Comparison of ENCODE assay signal across 18 cellular contexts in the genomic region with DNA sequence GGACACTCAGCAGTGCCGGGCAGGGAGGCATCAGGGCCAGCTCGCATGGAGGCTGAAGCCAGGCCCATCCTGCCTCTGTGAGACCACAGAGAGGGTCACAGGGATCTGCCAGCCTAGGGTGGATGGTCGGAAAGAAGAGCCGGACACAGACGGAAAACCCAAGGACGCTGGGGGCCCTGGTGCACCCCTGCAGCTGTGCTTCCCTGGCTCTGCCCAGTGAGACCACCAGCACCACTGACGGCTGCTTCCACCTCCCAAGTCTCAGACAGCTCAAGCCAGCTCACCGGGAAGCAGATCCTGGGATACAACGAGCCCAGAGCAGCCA. TPM values are rescaled to one million over a fixed set of nuclear protein-coding genes. Genes with fewer than 3 reads are reported as not detected.
DNase-seq lines count a peak whose midpoint lies in the region; ATAC-seq and TF ChIP-seq lines count a peak whose summit lies in the region.
"Had no signal": no experiment of that assay in that cellular context is flagged by ENCODE, and none has a peak within 500 bp of the region (broad histone marks: within the 10 kb centered on the region; RNA-seq: fewer than 3 reads in every experiment).

No MANE protein-coding gene starts in this region.

- peaks cover 21% of the 10 kb centered on the region for H3F3A ChIP-seq in neural progenitor cell (ENCODE audit: low read depth)

- no peak overlapping the region for H3K4me3 ChIP-seq in endodermal cell (ENCODE audit: low read length)
- no peak overlapping the region for H3K4me3 ChIP-seq in neural progenitor cell
- no peak overlapping the region for H3K4me3 ChIP-seq in upper lobe of right lung

- H3K9ac ChIP-seq in endodermal cell (ENCODE audit: extremely low read depth, low read length, poor library complexity, severe bottlenecking) = no peak overlapping the region
- no peak overlapping the region for H3K9ac ChIP-seq in neural progenitor cell

- H3K4me1 ChIP-seq in endodermal cell (ENCODE audit: control insufficient read depth, insufficient read depth, low read length) = no peaks in the 10 kb centered on the region
- peaks cover 35% of the 10 kb centered on the region for H3K4me1 ChIP-seq in neural progenitor cell
- no peaks in the 10 kb centered on the region for H3K4me1 ChIP-seq in upper lobe of right lung
- H3K4me1 ChIP-seq: BE2C had no signal

- DNase-seq in endodermal cell (peak; percentile 40), neural progenitor cell (ENCODE audit: low spot score) (no peak), upper lobe of right lung (peak; percentile 41), Right ventricle myocardium inferior (ENCODE audit: missing footprints) (no peak), DMS53 treated with DMSO at 0.1 percent for 48 hours (lab: John Stamatoyannopoulos, UW; ENCODE audit: unreplicated experiment) (no peak)
- DNase-seq: ACHN; BE2C; C1 segment of cervical spinal cord; CD4-positive, CD25-positive, alpha-beta regulatory T cell; COR-L47; DMS 273 treated with DMSO at 0.1 percent for 48 hours; DMS79; GDM1; HCEC 1CT had no signal

- no peak overlapping the region for H3K4me3 Mint-ChIP-seq in brain
- H3K4me3 Mint-ChIP-seq in endodermal cell = no peak overlapping the region
- H3K4me3 Mint-ChIP-seq in neural progenitor cell = no peak overlapping the region
- H3K4me3 Mint-ChIP-seq: CD4-positive, CD25-positive, alpha-beta regulatory T cell; CD8-positive, alpha-beta memory T cell had no signal

- ATAC-seq in upper lobe of right lung (no peak), GM21529 (IDR thresholded peaks at IDR 0.05; ENCODE audit: unreplicated experiment) (no peak), Right ventricle myocardium inferior (no peak)

- no peaks in the 10 kb centered on the region for H4K20me1 ChIP-seq in neural progenitor cell (ENCODE audit: low read depth)

- H3K9me3 ChIP-seq in endodermal cell (ENCODE audit: control insufficient read depth, low read length) (no peaks in the 10 kb centered on the region), neural progenitor cell (ENCODE audit: low read depth) (no peaks in the 10 kb centered on the region), upper lobe of right lung (no peaks in the 10 kb centered on the region)
- H3K9me3 ChIP-seq: BE2C had no signal

- no peaks in the 10 kb centered on the region for H3K27me3 ChIP-seq in endodermal cell (ENCODE audit: control insufficient read depth, insufficient read depth, low read length, poor library complexity, severe bottlenecking)
- H3K27me3 ChIP-seq in neural progenitor cell = no peaks in the 10 kb centered on the region
- H3K27me3 ChIP-seq in upper lobe of right lung = no peaks in the 10 kb centered on the region
- H3K27me3 ChIP-seq: BE2C had no signal

- H3K36me3 Mint-ChIP-seq in brain = no peaks in the 10 kb centered on the region
- no peaks in the 10 kb centered on the region for H3K36me3 Mint-ChIP-seq in endodermal cell (ENCODE audit: low read depth)
- no peaks in the 10 kb centered on the region for H3K36me3 Mint-ChIP-seq in neural progenitor cell
- H3K36me3 Mint-ChIP-seq: CD4-positive, CD25-positive, alpha-beta regulatory T cell; CD8-positive, alpha-beta memory T cell had no signal

- 90 to 95% methylated on average over 4 to 9 of the region's 9 CpGs for WGBS in endodermal cell (ENCODE audit: insufficient coverage in 1 of 2, insufficient read length in 1 of 2), 2 experiments

- H3K36me3 ChIP-seq in endodermal cell (ENCODE audit: control insufficient read depth, insufficient read depth, low read length) (no peaks in the 10 kb centered on the region), neural progenitor cell (no peaks in the 10 kb centered on the region), upper lobe of right lung (no peaks in the 10 kb centered on the region)
- H3K36me3 ChIP-seq: BE2C had no signal

- H3K4me1 Mint-ChIP-seq in brain = peaks cover 65% of the 10 kb centered on the region
- no peaks in the 10 kb centered on the region for H3K4me1 Mint-ChIP-seq in endodermal cell
- peaks cover 27% of the 10 kb centered on the region for H3K4me1 Mint-ChIP-seq in neural progenitor cell
- H3K4me1 Mint-ChIP-seq: CD4-positive, CD25-positive, alpha-beta regulatory T cell; CD8-positive, alpha-beta memory T cell had no signal

- H3K79me2 ChIP-seq in neural progenitor cell (ENCODE audit: low read depth) = no peaks in the 10 kb centered on the region

- no peak overlapping the region for H2AFZ ChIP-seq in neural progenitor cell (replicated peaks)

- TF ChIP-seq CTCF in brain (conservative IDR thresholded peaks at IDR 0.05) (no peak), endodermal cell (conservative IDR thresholded peaks at IDR 0.05) (no peak), neural progenitor cell (IDR thresholded peaks at IDR 0.05) (no peak), upper lobe of right lung (IDR thresholded peaks at IDR 0.05) (no peak)

- peak overlapping the region; percentile 62 for H3K4me2 ChIP-seq in neural progenitor cell

- H3K9me3 Mint-ChIP-seq in brain = peaks cover 0 to 3% (median 0%) of the 10 kb centered on the region in 5 experiments
- no peaks in the 10 kb centered on the region for H3K9me3 Mint-ChIP-seq in endodermal cell
- no peaks in the 10 kb centered on the region for H3K9me3 Mint-ChIP-seq in neural progenitor cell
- H3K9me3 Mint-ChIP-seq: CD8-positive, alpha-beta memory T cell had no signal

- H3K27ac ChIP-seq in endodermal cell (ENCODE audit: low read depth, low read length) (no peak overlapping the region), neural progenitor cell (no peak overlapping the region), upper lobe of right lung (no peak overlapping the region)

- H3K27ac Mint-ChIP-seq in brain (peak overlapping the region in 3 of 5 experiments; percentile 19 to 76 (median 48)), endodermal cell (peak overlapping the region; percentile 12), neural progenitor cell (peak overlapping the region; percentile 34)
- H3K27ac Mint-ChIP-seq: CD8-positive, alpha-beta memory T cell had no signal

- intact Hi-C loops in upper lobe of right lung (cut with DNase I) (no loop called here), Right ventricle myocardium inferior (cut with DNase I) (no loop called here)

- no peaks in the 10 kb centered on the region for H3K27me3 Mint-ChIP-seq in brain
- H3K27me3 Mint-ChIP-seq in endodermal cell (ENCODE audit: insufficient read depth) = no peaks in the 10 kb centered on the region
- peaks cover 14% of the 10 kb centered on the region for H3K27me3 Mint-ChIP-seq in neural progenitor cell (ENCODE audit: insufficient read depth, low read depth)

RNA-seq across cellular contexts. Expression of gene SHISAL1, which starts 42.2 kb away (rescaled TPM):
- polyA plus RNA-seq in brain (ENCODE audit: insufficient read depth, low read depth, low replicate concordance) = 22.9 TPM
- total RNA-seq in endodermal cell (under 1 TPM; 0.42 to 0.95 TPM), neural progenitor cell (ENCODE audit: low replicate concordance) (4.4 and 5.7 TPM in 2 replicates), upper lobe of right lung (1.0 TPM), Right ventricle myocardium inferior (1.5 TPM)
- 2.8 TPM for polyA plus RNA-seq in endodermal cell (2013, experiment 1 of 2)
- 3.2 TPM for polyA plus RNA-seq in endodermal cell (2013, experiment 2 of 2)
- total RNA-seq: CD4-positive, CD25-positive, alpha-beta regulatory T cell; CD8-positive, alpha-beta memory T cell; HT-29 had no signal
- polyA plus RNA-seq: CD4-positive, CD25-positive, alpha-beta regulatory T cell; CD8-positive, alpha-beta memory T cell had no signal

Comparison
In these comparisons a context has a peak if more than half of its experiments do, and no peak if none do; other contexts are left out.
1. DNase-seq: peak in endodermal cell (single experiment) and upper lobe of right lung (single experiment); none in neural progenitor cell (single experiment), Right ventricle myocardium inferior (single experiment) and DMS53 treated with DMSO at 0.1 percent for 48 hours (single experiment).
2. Peak in every context shown above with its lines, with median percentiles within 50 percentile points of each other: H3K27ac Mint-ChIP-seq.